Comparison of ENCODE assay signal across 8 cellular contexts in genomic region chr5:174793684-174794328, GRCh38.
DNase-seq lines count a peak whose midpoint lies in the region; ATAC-seq and TF ChIP-seq lines count a peak whose summit lies in the region.

No MANE protein-coding gene starts in this region.

- in situ Hi-C loops in astrocyte of the spinal cord (cut with HindIII; ENCODE audit: low sequenced_read_pairs): no loop called here

- H3K4me3 ChIP-seq in astrocyte of the spinal cord (ENCODE audit: low read depth, low read length): no peak overlapping the region
- no peak overlapping the region for H3K4me3 ChIP-seq in iPS DF 6.9 (ENCODE audit: low read length)
- no peak overlapping the region for H3K4me3 ChIP-seq in smooth muscle cell

- no peaks in the 10 kb centered on the region for H3F3A ChIP-seq in smooth muscle cell (ENCODE audit: low read depth)

- H3K9me3 ChIP-seq in T-helper 17 cell (ENCODE audit: control insufficient read depth, low read length, poor library complexity, severe bottlenecking) (no peaks in the 10 kb centered on the region), iPS DF 6.9 (ENCODE audit: control insufficient read depth, insufficient read depth, low read length) (no peaks in the 10 kb centered on the region), smooth muscle cell (replicated peaks; ENCODE audit: low read depth) (no peaks in the 10 kb centered on the region)

- H3K4me3 Mint-ChIP-seq in T-helper 17 cell: no peak overlapping the region
- H3K4me3 Mint-ChIP-seq in stimulated activated memory B cell treated with anti-CD40 and anti-IgM and Interleukin-4, amounts not matched to agents 10 μg/mL and 1 μg/mL and 100 μg/mL, for 72 hours: no peak overlapping the region

- peak; percentile 79 for TF ChIP-seq RAD21 in Ishikawa (IDR thresholded peaks at IDR 0.05; ENCODE audit: low read depth)

- no peaks in the 10 kb centered on the region for H3K79me2 ChIP-seq in smooth muscle cell (ENCODE audit: low read depth)

- H3K4me1 ChIP-seq in iPS DF 6.9 (ENCODE audit: control insufficient read depth, insufficient read depth, low read length): no peaks in the 10 kb centered on the region
- H3K4me1 ChIP-seq in smooth muscle cell (ENCODE audit: low read depth): no peaks in the 10 kb centered on the region

- TF ChIP-seq CTCF in astrocyte of the spinal cord (IDR thresholded peaks at IDR 0.05; ENCODE audit: low read depth, low read length) (peak; percentile 82), smooth muscle cell (IDR thresholded peaks at IDR 0.05; ENCODE audit: borderline replicate concordance, insufficient read depth, poor library complexity, severe bottlenecking) (peak; percentile 97)

- peaks cover 5% of the 10 kb centered on the region for H3K36me3 Mint-ChIP-seq in T-helper 17 cell (ENCODE audit: low read depth)
- H3K36me3 Mint-ChIP-seq in stimulated activated memory B cell treated with anti-CD40 and anti-IgM and Interleukin-4, amounts not matched to agents 10 μg/mL and 1 μg/mL and 100 μg/mL, for 72 hours: no peaks in the 10 kb centered on the region

- H3K9me3 Mint-ChIP-seq in stimulated activated memory B cell treated with anti-CD40 and anti-IgM and Interleukin-4, amounts not matched to agents 10 μg/mL and 1 μg/mL and 100 μg/mL, for 72 hours: no peaks in the 10 kb centered on the region

- peak in 11 of 14 donors; percentile 5 to 62 (median 22) for DNase-seq in C1 segment of cervical spinal cord (lab: John Stamatoyannopoulos, UW)
- DNase-seq in T-helper 17 cell: peak; percentile 14 to 48 (median 18)
- DNase-seq in astrocyte of the spinal cord (ENCODE audit: low read depth, low spot score): peak; percentile 67
- peak; percentile 50 for DNase-seq in iPS DF 6.9 (ENCODE audit: low read depth, low spot score)
- peak; percentile 37 for DNase-seq in smooth muscle cell (lab: John Stamatoyannopoulos, UW; ENCODE audit: unreplicated experiment)

- H3K27ac ChIP-seq in iPS DF 6.9 (ENCODE audit: low read length) (no peak overlapping the region), smooth muscle cell (ENCODE audit: low read depth) (no peak overlapping the region)

- H3K9ac ChIP-seq in smooth muscle cell (ENCODE audit: low read depth): no peak overlapping the region

- H3K27me3 ChIP-seq in iPS DF 6.9 (ENCODE audit: control insufficient read depth, insufficient read depth, low read length): no peaks in the 10 kb centered on the region
- no peaks in the 10 kb centered on the region for H3K27me3 ChIP-seq in smooth muscle cell (ENCODE audit: low read depth)

- no peaks in the 10 kb centered on the region for H4K20me1 ChIP-seq in smooth muscle cell (ENCODE audit: low read depth)

- peak overlapping the region; percentile 77 for H3K4me2 ChIP-seq in smooth muscle cell

- TF ChIP-seq EP300 in Ishikawa (IDR thresholded peaks at IDR 0.05; ENCODE audit: borderline replicate concordance): no peak

- H3K4me1 Mint-ChIP-seq in T-helper 17 cell: peaks cover 17% of the 10 kb centered on the region
- no peaks in the 10 kb centered on the region for H3K4me1 Mint-ChIP-seq in stimulated activated memory B cell treated with anti-CD40 and anti-IgM and Interleukin-4, amounts not matched to agents 10 μg/mL and 1 μg/mL and 100 μg/mL, for 72 hours

- peak overlapping the region; percentile 72 for H2AFZ ChIP-seq in smooth muscle cell (ENCODE audit: low read depth)

- peaks cover 55% of the 10 kb centered on the region for H3K27me3 Mint-ChIP-seq in T-helper 17 cell
- H3K27me3 Mint-ChIP-seq in stimulated activated memory B cell treated with anti-CD40 and anti-IgM and Interleukin-4, amounts not matched to agents 10 μg/mL and 1 μg/mL and 100 μg/mL, for 72 hours: peaks cover 41% of the 10 kb centered on the region

- H3K36me3 ChIP-seq in iPS DF 6.9 (ENCODE audit: control insufficient read depth, insufficient read depth, low read length) (no peaks in the 10 kb centered on the region), smooth muscle cell (ENCODE audit: low read depth) (no peaks in the 10 kb centered on the region)

- no CpG with 5 or more reads among the region's 31 CpGs for WGBS in iPS DF 6.9 (ENCODE audit: insufficient coverage, insufficient read length)
- WGBS in smooth muscle cell (ENCODE audit: low lambda C conversion rate): 4% methylated on average over 27 of the region's 31 CpGs

- no peak overlapping the region for H3K27ac Mint-ChIP-seq in T-helper 17 cell
- H3K27ac Mint-ChIP-seq in stimulated activated memory B cell treated with anti-CD40 and anti-IgM and Interleukin-4, amounts not matched to agents 10 μg/mL and 1 μg/mL and 100 μg/mL, for 72 hours: no peak overlapping the region

- peak; percentile 83 for ATAC-seq in GM19035 (IDR thresholded peaks at IDR 0.05; ENCODE audit: unreplicated experiment)
- ATAC-seq in T-helper 17 cell: peak; percentile 79
- ATAC-seq in stimulated activated memory B cell treated with anti-CD40 and anti-IgM and Interleukin-4, amounts not matched to agents 10 μg/mL and 1 μg/mL and 100 μg/mL, for 72 hours: no peak

TF ChIP-seq in Ishikawa, 13 proteins besides CTCF, POLR2A, EP300 and RAD21:
- TF ChIP-seq, protein P1, sequence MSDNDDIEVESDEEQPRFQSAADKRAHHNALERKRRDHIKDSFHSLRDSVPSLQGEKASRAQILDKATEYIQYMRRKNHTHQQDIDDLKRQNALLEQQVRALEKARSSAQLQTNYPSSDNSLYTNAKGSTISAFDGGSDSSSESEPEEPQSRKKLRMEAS (IDR thresholded peaks at IDR 0.05): 0 out of 2 replicates have a peak, but pooled peaks have one; percentile 55
- no peak for TF ChIP-seq CREB1 (IDR thresholded peaks at IDR 0.05; ENCODE audit: low read depth)
TF ChIP-seq in Ishikawa: peak in this region for 1.
